In genomic region chr12:123390415-123391093, GRCh38 we compare ENCODE assay signal across 8 cellular contexts. TPM values are rescaled to one million over a fixed set of nuclear protein-coding genes. Genes with fewer than 3 reads are reported as not detected.
A peak's percentile ranks its signal among the peaks of the same experiment; 100 is the strongest.
DNase-seq lines count a peak whose midpoint lies in the region; ATAC-seq, FAIRE-seq and TF ChIP-seq lines count a peak whose summit lies in the region.

No MANE protein-coding gene starts in this region.

- H2AFZ ChIP-seq in endothelial cell of umbilical vein (ENCODE audit: low read depth, low read length): no peak overlapping the region

- peak overlapping the region; percentile 94 for H3K4me2 ChIP-seq in endothelial cell of umbilical vein (ENCODE audit: insufficient read depth, low read length)

- TF ChIP-seq POLR2A in endothelial cell of umbilical vein (IDR thresholded peaks at IDR 0.05; ENCODE audit: low read depth, low read length): peak; percentile 45
- no peak for TF ChIP-seq POLR2A in erythroblast (IDR thresholded peaks at IDR 0.05; ENCODE audit: low read length)

- H3K9me3 ChIP-seq in Panc1 (ENCODE audit: control insufficient read depth, insufficient read depth, low read depth, low read length) (no peaks in the 10 kb centered on the region), endothelial cell of umbilical vein (replicated peaks; ENCODE audit: control insufficient read depth, insufficient read depth, low read length) (no peaks in the 10 kb centered on the region), neutrophil (no peaks in the 10 kb centered on the region)

- FAIRE-seq in endothelial cell of umbilical vein (lab: Jason Lieb, UNC): peak; percentile 92

- peak overlapping the region; percentile 85 for H3K27ac ChIP-seq in C4-2B
- H3K27ac ChIP-seq in Panc1 (ENCODE audit: low read length): peak overlapping the region; percentile 63
- peak overlapping the region; percentile 44 for H3K27ac ChIP-seq in endothelial cell of umbilical vein (ENCODE audit: insufficient read depth, low read depth, low read length)
- H3K27ac ChIP-seq in neutrophil: peak overlapping the region; percentile 89

- intact Hi-C loops in Panc1 (cut with micrococcal nuclease; ENCODE audit: unreplicated experiment) (no loop called here), endothelial cell of umbilical vein (cut with micrococcal nuclease) (loop anchor here (2.0 kb wide), 2 partner anchors 46 to 192 kb away; partner anchors contain the start of gene RILPL2)

- H3K79me2 ChIP-seq in endothelial cell of umbilical vein (ENCODE audit: control insufficient read depth, insufficient read depth, low read length): peaks cover 67% of the 10 kb centered on the region

- H3K4me3 ChIP-seq in Panc1 (ENCODE audit: low read depth in 2 of 2, low read length in 2 of 2): peak overlapping the region; percentile 50 to 58
- H3K4me3 ChIP-seq in endothelial cell of umbilical vein (replicated peaks in 1 of 3; ENCODE audit: insufficient read depth in 1 of 3, low read depth in 1 of 3, low read length in 3 of 3): peak overlapping the region; percentile 46 to 69 (median 67)
- H3K4me3 ChIP-seq in neutrophil (ENCODE audit: low read depth in 1 of 2, low read length in 1 of 2): peak overlapping the region; percentile 69 to 77

- BruUV-seq in Panc1 (replicated peaks; lab: Mats Ljungman, UMichigan): TSS peak; percentile 55
- BruUV-seq in endothelial cell of umbilical vein (replicated peaks; lab: Mats Ljungman, UMichigan): TSS peak; percentile 23

- in situ Hi-C loops in Panc1 (cut with HindIII; ENCODE audit: low pct_unique_long_range_greater_than_20kb, low sequenced_read_pairs) (no loop called here), GM13976 (cut with MboI; ENCODE audit: low sequenced_read_pairs, unreplicated experiment) (no loop called here)

- H3K27me3 ChIP-seq in Panc1 (ENCODE audit: control insufficient read depth, insufficient read depth, low read length) (no peaks in the 10 kb centered on the region), endothelial cell of umbilical vein (ENCODE audit: control insufficient read depth in 2 of 2, insufficient read depth in 2 of 2, low read length in 2 of 2) (no peaks in the 10 kb centered on the region), neutrophil (no peaks in the 10 kb centered on the region)

- H3K9ac ChIP-seq in endothelial cell of umbilical vein (replicated peaks; ENCODE audit: extremely low read depth, insufficient read depth, low read length): peak overlapping the region; percentile 66

- H3K9me1 ChIP-seq in endothelial cell of umbilical vein (replicated peaks; ENCODE audit: control insufficient read depth, extremely low read depth, insufficient read depth, low read length): no peaks in the 10 kb centered on the region

- no peak for ATAC-seq in Panc1

- DNase-seq in Panc1 (ENCODE audit: low read depth, low spot score) (no peak), endothelial cell of umbilical vein (ENCODE audit: low read depth, low spot score) (peak; percentile 64), NCI-H146 (lab: John Stamatoyannopoulos, UW) (no peak), GM13976 (ENCODE audit: low spot score) (no peak), erythroblast (lab: John Stamatoyannopoulos, UW) (no peak), hippocampal formation (lab: John Stamatoyannopoulos, UW) (no peak)

- no peak for TF ChIP-seq CTCF in C4-2B (conservative IDR thresholded peaks at IDR 0.05)
- no peak for TF ChIP-seq CTCF in Panc1 (IDR thresholded peaks at IDR 0.05)
- no peak for TF ChIP-seq CTCF in endothelial cell of umbilical vein (IDR thresholded peaks at IDR 0.05; ENCODE audit: extremely low read depth in 1 of 2, insufficient read depth in 1 of 2, low read depth in 1 of 2, low read length in 2 of 2)
- no peak for TF ChIP-seq CTCF in neutrophil (IDR thresholded peaks at IDR 0.05)
- no peak for TF ChIP-seq CTCF in GM13976 (IDR thresholded peaks at IDR 0.05; ENCODE audit: borderline replicate concordance, control extremely low read depth, extremely low read depth, insufficient read depth, missing control alignments)

- CTCF ChIA-PET in Panc1 (lab: Charles Lee): no interaction called here
- CTCF ChIA-PET in endothelial cell of umbilical vein (lab: Charles Lee): interaction anchor here (1.1 to 1.9 kb wide), 5 partner anchors 25 to 192 kb away, joined by 3 to 14 read pairs (median 5); partner anchors contain the start of gene SBNO1

- dilution Hi-C loops in endothelial cell of umbilical vein (cut with MboI; ENCODE audit: extremely low pct_ligation_motif_present, low sequenced_read_pairs): loop anchor here (10.0 kb wide), 1 partner anchor 234 kb away; no protein-coding TSS in a partner anchor

- POLR2A ChIA-PET in Panc1 (lab: Charles Lee) (no interaction called here), endothelial cell of umbilical vein (lab: Charles Lee) (interaction anchor here (1.1 kb wide), 1 partner anchor 193 kb away, joined by 4 read pairs; no protein-coding TSS in a partner anchor)

- peaks cover 10% of the 10 kb centered on the region for H3K36me3 ChIP-seq in Panc1 (ENCODE audit: control insufficient read depth, insufficient read depth, low read length)
- H3K36me3 ChIP-seq in endothelial cell of umbilical vein (ENCODE audit: control insufficient read depth in 2 of 2, extremely low read depth in 1 of 2, insufficient read depth in 2 of 2, low read length in 2 of 2): peaks cover 14 to 19% of the 10 kb centered on the region in 2 experiments
- H3K36me3 ChIP-seq in neutrophil: peaks cover 34% of the 10 kb centered on the region

- H3K4me1 ChIP-seq in Panc1 (ENCODE audit: control insufficient read depth, insufficient read depth, low read length): peaks cover 14% of the 10 kb centered on the region
- peaks cover 28% of the 10 kb centered on the region for H3K4me1 ChIP-seq in endothelial cell of umbilical vein (ENCODE audit: control insufficient read depth, extremely low read depth, insufficient read depth, low read length)
- H3K4me1 ChIP-seq in neutrophil (ENCODE audit: control insufficient read depth in 1 of 2, insufficient read depth in 1 of 2, low read depth in 1 of 2, low read length in 1 of 2): peaks cover 54 to 57% of the 10 kb centered on the region in 2 experiments

- no peaks in the 10 kb centered on the region for H4K20me1 ChIP-seq in endothelial cell of umbilical vein (replicated peaks; ENCODE audit: control insufficient read depth, extremely low read depth, insufficient read depth, low read length)

TF ChIP-seq in endothelial cell of umbilical vein, 7 proteins besides CTCF, POLR2A, EP300 and RAD21:
- TF ChIP-seq POLR2AphosphoS5 (IDR thresholded peaks at IDR 0.05; ENCODE audit: insufficient read depth, low read depth, low read length) (peak; percentile 36), MAX (IDR thresholded peaks at IDR 0.05; ENCODE audit: insufficient read depth, insufficient read length) (no peak)

RNA-seq across cellular contexts. Expression of gene KMT5A, which starts 6.6 kb away (rescaled TPM):
- total RNA-seq in Panc1 (2021; ENCODE audit: unreplicated experiment): 53.0 TPM
- polyA plus RNA-seq in Panc1 (2012; ENCODE audit: insufficient read length): 32.1 TPM
- total RNA-seq in endothelial cell of umbilical vein: 75.4 and 77.4 TPM in 2 replicates
- 22.3 and 26.1 TPM in 2 replicates for polyA plus RNA-seq in endothelial cell of umbilical vein
- polyA plus RNA-seq in endothelial cell of umbilical vein (2011; cell fraction: cytosol; rRNA removed): 33.6 and 34.2 TPM in 2 replicates
- 57.6 and 75.5 TPM in 2 replicates for polyA plus RNA-seq in endothelial cell of umbilical vein (2011; cell fraction: nucleus; rRNA removed)
- polyA plus RNA-seq in endothelial cell of umbilical vein (2012): 52.7 and 58.3 TPM in 2 replicates
- polyA minus RNA-seq in endothelial cell of umbilical vein: 22.1 and 25.0 TPM in 2 replicates
- polyA minus RNA-seq in endothelial cell of umbilical vein (2011; cell fraction: cytosol; rRNA and poly(A)+ RNA removed): 26.3 TPM
- polyA minus RNA-seq in endothelial cell of umbilical vein (2011; cell fraction: nucleus; rRNA and poly(A)+ RNA removed): 27.6 and 37.4 TPM in 2 replicates

RNA-seq across cellular contexts. Expression of gene SBNO1, which starts 25.9 kb away (rescaled TPM):
- 68.7 TPM for total RNA-seq in Panc1 (2021; ENCODE audit: unreplicated experiment)
- polyA plus RNA-seq in Panc1 (2012; ENCODE audit: insufficient read length): 16.8 TPM
- 32.5 and 34.2 TPM in 2 replicates for total RNA-seq in endothelial cell of umbilical vein
- polyA plus RNA-seq in endothelial cell of umbilical vein: 3.8 and 4.8 TPM in 2 replicates
- polyA plus RNA-seq in endothelial cell of umbilical vein (2011; cell fraction: cytosol; rRNA removed): 4.8 and 5.0 TPM in 2 replicates
- polyA plus RNA-seq in endothelial cell of umbilical vein (2011; cell fraction: nucleus; rRNA removed): 8.7 and 10.2 TPM in 2 replicates
- polyA plus RNA-seq in endothelial cell of umbilical vein (2012): 17.1 and 24.4 TPM in 2 replicates
- polyA minus RNA-seq in endothelial cell of umbilical vein: 18.1 and 21.6 TPM in 2 replicates
- 15.8 TPM for polyA minus RNA-seq in endothelial cell of umbilical vein (2011; cell fraction: cytosol; rRNA and poly(A)+ RNA removed)
- 10.6 and 14.2 TPM in 2 replicates for polyA minus RNA-seq in endothelial cell of umbilical vein (2011; cell fraction: nucleus; rRNA and poly(A)+ RNA removed)

RNA-seq across cellular contexts. Expression of gene RILPL2, which starts 45.9 kb away (rescaled TPM):
- total RNA-seq in Panc1 (2021; ENCODE audit: unreplicated experiment) (5.4 TPM), endothelial cell of umbilical vein (4.6 and 7.2 TPM in 2 replicates)
- polyA plus RNA-seq in Panc1 (2012; ENCODE audit: insufficient read length): 9.4 TPM
- polyA plus RNA-seq in endothelial cell of umbilical vein: 3.0 and 3.3 TPM in 2 replicates
- 4.7 and 5.1 TPM in 2 replicates for polyA plus RNA-seq in endothelial cell of umbilical vein (2011; cell fraction: cytosol; rRNA removed)
- 2.3 and 2.6 TPM in 2 replicates for polyA plus RNA-seq in endothelial cell of umbilical vein (2011; cell fraction: nucleus; rRNA removed)
- polyA plus RNA-seq in endothelial cell of umbilical vein (2012): 5.0 and 5.1 TPM in 2 replicates
- polyA minus RNA-seq in endothelial cell of umbilical vein: 1.8 and 2.3 TPM in 2 replicates
- polyA minus RNA-seq in endothelial cell of umbilical vein (2011; cell fraction: cytosol; rRNA and poly(A)+ RNA removed): 1.4 TPM
- polyA minus RNA-seq in endothelial cell of umbilical vein (2011; cell fraction: nucleus; rRNA and poly(A)+ RNA removed): 1.2 and 1.6 TPM in 2 replicates
